In genomic region chr17:4897198-4897657, GRCh38 we compare ENCODE assay signal across 3 cellular contexts.
A peak's percentile ranks its signal among the peaks of the same experiment; 100 is the strongest.
TF ChIP-seq lines count a peak whose summit lies in the region.

No MANE protein-coding gene starts in this region.

TF ChIP-seq in A549, 52 proteins besides CTCF, POLR2A, EP300 and RAD21:
- no peak for TF ChIP-seq NR3C1 (IDR thresholded peaks at IDR 0.05)
- TF ChIP-seq USF2 (IDR thresholded peaks at IDR 0.05): peak; percentile 70

TF ChIP-seq in HEK293, 187 proteins besides CTCF, POLR2A, EP300 and RAD21:
- TF ChIP-seq, protein P1, sequence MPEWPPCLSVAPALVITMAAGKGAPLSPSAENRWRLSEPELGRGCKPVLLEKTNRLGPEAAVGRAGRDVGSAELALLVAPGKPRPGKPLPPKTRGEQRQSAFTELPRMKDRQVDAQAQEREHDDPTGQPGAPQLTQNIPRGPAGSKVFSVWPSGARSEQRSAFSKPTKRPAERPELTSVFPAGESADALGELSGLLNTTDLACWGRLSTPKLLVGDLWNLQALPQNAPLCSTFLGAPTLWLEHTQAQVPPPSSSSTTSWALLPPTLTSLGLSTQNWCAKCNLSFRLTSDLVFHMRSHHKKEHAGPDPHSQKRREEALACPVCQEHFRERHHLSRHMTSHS (tag by site-specific recombination; IDR thresholded peaks at IDR 0.05): no peak
- TF ChIP-seq ZNF341 (tag by site-specific recombination; IDR thresholded peaks at IDR 0.05; ENCODE audit: low read depth): peak; percentile 35; the same call in 1 of the 2 replicates
TF ChIP-seq in HEK293: peak in this region for 1.

TF ChIP-seq in K562, 482 proteins besides CTCF, POLR2A, EP300 and RAD21 (continues in another document):
- no peak for TF ChIP-seq HLTF (IDR thresholded peaks at IDR 0.05)
- TF ChIP-seq USF1 (CRISPR knock-in tag; IDR thresholded peaks at IDR 0.05): peak; percentile 57; the same call in 1 of the 2 replicates
- TF ChIP-seq ZNF592 (IDR thresholded peaks at IDR 0.05): no peak
- TF ChIP-seq ATF7 (IDR thresholded peaks at IDR 0.05): no peak
- no peak for TF ChIP-seq TCFL5 (CRISPR knock-in tag; conservative IDR thresholded peaks at IDR 0.05)
- TF ChIP-seq MEF2A (IDR thresholded peaks at IDR 0.05; ENCODE audit: control insufficient read depth, low read depth, low read length): no peak
- TF ChIP-seq DPF2 (IDR thresholded peaks at IDR 0.05): no peak
- no peak for TF ChIP-seq KDM5B (IDR thresholded peaks at IDR 0.05; ENCODE audit: insufficient replicate concordance, low read depth, low read length)
- TF ChIP-seq, protein P2, sequence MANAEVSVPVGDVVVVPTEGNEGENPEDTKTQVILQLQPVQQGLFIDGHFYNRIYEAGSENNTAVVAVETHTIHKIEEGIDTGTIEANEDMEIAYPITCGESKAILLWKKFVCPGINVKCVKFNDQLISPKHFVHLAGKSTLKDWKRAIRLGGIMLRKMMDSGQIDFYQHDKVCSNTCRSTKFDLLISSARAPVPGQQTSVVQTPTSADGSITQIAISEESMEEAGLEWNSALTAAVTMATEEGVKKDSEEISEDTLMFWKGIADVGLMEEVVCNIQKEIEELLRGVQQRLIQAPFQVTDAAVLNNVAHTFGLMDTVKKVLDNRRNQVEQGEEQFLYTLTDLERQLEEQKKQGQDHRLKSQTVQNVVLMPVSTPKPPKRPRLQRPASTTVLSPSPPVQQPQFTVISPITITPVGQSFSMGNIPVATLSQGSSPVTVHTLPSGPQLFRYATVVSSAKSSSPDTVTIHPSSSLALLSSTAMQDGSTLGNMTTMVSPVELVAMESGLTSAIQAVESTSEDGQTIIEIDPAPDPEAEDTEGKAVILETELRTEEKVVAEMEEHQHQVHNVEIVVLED (CRISPR knock-in tag; IDR thresholded peaks at IDR 0.05): no peak
- no peak for TF ChIP-seq PHB2 (IDR thresholded peaks at IDR 0.05; ENCODE audit: low read depth)
- TF ChIP-seq DIDO1 (tag; IDR thresholded peaks at IDR 0.05; ENCODE audit: low read depth): no peak
- TF ChIP-seq, protein P3, sequence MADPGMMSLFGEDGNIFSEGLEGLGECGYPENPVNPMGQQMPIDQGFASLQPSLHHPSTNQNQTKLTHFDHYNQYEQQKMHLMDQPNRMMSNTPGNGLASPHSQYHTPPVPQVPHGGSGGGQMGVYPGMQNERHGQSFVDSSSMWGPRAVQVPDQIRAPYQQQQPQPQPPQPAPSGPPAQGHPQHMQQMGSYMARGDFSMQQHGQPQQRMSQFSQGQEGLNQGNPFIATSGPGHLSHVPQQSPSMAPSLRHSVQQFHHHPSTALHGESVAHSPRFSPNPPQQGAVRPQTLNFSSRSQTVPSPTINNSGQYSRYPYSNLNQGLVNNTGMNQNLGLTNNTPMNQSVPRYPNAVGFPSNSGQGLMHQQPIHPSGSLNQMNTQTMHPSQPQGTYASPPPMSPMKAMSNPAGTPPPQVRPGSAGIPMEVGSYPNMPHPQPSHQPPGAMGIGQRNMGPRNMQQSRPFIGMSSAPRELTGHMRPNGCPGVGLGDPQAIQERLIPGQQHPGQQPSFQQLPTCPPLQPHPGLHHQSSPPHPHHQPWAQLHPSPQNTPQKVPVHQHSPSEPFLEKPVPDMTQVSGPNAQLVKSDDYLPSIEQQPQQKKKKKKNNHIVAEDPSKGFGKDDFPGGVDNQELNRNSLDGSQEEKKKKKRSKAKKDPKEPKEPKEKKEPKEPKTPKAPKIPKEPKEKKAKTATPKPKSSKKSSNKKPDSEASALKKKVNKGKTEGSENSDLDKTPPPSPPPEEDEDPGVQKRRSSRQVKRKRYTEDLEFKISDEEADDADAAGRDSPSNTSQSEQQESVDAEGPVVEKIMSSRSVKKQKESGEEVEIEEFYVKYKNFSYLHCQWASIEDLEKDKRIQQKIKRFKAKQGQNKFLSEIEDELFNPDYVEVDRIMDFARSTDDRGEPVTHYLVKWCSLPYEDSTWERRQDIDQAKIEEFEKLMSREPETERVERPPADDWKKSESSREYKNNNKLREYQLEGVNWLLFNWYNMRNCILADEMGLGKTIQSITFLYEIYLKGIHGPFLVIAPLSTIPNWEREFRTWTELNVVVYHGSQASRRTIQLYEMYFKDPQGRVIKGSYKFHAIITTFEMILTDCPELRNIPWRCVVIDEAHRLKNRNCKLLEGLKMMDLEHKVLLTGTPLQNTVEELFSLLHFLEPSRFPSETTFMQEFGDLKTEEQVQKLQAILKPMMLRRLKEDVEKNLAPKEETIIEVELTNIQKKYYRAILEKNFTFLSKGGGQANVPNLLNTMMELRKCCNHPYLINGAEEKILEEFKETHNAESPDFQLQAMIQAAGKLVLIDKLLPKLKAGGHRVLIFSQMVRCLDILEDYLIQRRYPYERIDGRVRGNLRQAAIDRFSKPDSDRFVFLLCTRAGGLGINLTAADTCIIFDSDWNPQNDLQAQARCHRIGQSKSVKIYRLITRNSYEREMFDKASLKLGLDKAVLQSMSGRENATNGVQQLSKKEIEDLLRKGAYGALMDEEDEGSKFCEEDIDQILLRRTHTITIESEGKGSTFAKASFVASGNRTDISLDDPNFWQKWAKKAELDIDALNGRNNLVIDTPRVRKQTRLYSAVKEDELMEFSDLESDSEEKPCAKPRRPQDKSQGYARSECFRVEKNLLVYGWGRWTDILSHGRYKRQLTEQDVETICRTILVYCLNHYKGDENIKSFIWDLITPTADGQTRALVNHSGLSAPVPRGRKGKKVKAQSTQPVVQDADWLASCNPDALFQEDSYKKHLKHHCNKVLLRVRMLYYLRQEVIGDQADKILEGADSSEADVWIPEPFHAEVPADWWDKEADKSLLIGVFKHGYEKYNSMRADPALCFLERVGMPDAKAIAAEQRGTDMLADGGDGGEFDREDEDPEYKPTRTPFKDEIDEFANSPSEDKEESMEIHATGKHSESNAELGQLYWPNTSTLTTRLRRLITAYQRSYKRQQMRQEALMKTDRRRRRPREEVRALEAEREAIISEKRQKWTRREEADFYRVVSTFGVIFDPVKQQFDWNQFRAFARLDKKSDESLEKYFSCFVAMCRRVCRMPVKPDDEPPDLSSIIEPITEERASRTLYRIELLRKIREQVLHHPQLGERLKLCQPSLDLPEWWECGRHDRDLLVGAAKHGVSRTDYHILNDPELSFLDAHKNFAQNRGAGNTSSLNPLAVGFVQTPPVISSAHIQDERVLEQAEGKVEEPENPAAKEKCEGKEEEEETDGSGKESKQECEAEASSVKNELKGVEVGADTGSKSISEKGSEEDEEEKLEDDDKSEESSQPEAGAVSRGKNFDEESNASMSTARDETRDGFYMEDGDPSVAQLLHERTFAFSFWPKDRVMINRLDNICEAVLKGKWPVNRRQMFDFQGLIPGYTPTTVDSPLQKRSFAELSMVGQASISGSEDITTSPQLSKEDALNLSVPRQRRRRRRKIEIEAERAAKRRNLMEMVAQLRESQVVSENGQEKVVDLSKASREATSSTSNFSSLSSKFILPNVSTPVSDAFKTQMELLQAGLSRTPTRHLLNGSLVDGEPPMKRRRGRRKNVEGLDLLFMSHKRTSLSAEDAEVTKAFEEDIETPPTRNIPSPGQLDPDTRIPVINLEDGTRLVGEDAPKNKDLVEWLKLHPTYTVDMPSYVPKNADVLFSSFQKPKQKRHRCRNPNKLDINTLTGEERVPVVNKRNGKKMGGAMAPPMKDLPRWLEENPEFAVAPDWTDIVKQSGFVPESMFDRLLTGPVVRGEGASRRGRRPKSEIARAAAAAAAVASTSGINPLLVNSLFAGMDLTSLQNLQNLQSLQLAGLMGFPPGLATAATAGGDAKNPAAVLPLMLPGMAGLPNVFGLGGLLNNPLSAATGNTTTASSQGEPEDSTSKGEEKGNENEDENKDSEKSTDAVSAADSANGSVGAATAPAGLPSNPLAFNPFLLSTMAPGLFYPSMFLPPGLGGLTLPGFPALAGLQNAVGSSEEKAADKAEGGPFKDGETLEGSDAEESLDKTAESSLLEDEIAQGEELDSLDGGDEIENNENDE (IDR thresholded peaks at IDR 0.05; ENCODE audit: low read depth, low read length): no peak
- TF ChIP-seq CBFA2T2 (conservative IDR thresholded peaks at IDR 0.05): peak; percentile 50
- TF ChIP-seq NR2C1 (IDR thresholded peaks at IDR 0.05): peak; percentile 82
- TF ChIP-seq NR2C1 (tag; IDR thresholded peaks at IDR 0.05): peak; percentile 78
- 0 out of 2 replicates have a peak, but pooled peaks have one; percentile 43 for TF ChIP-seq TOE1 (IDR thresholded peaks at IDR 0.05; ENCODE audit: borderline replicate concordance)
- no peak for TF ChIP-seq TOE1 (CRISPR knock-in tag; IDR thresholded peaks at IDR 0.05; ENCODE audit: borderline replicate concordance, low read depth)
- no peak for TF ChIP-seq CLOCK (CRISPR knock-in tag; IDR thresholded peaks at IDR 0.05; ENCODE audit: borderline replicate concordance)
- no peak for TF ChIP-seq ZBTB12 (CRISPR knock-in tag; IDR thresholded peaks at IDR 0.05)
- no peak for TF ChIP-seq LARP7 (IDR thresholded peaks at IDR 0.05)
- TF ChIP-seq MCM2 (IDR thresholded peaks at IDR 0.05; ENCODE audit: low read depth): no peak
- TF ChIP-seq, protein P4, sequence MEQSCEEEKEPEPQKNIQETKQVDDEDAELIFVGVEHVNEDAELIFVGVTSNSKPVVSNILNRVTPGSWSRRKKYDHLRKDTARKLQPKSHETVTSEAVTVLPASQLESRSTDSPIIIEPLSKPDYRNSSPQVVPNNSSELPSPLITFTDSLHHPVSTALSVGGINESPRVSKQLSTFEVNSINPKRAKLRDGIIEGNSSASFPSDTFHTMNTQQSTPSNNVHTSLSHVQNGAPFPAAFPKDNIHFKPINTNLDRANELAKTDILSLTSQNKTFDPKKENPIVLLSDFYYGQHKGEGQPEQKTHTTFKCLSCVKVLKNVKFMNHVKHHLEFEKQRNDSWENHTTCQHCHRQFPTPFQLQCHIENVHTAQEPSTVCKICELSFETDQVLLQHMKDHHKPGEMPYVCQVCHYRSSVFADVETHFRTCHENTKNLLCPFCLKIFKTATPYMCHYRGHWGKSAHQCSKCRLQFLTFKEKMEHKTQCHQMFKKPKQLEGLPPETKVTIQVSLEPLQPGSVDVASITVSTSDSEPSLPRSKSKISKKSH (CRISPR knock-in tag; IDR thresholded peaks at IDR 0.05): no peak
- no peak for TF ChIP-seq NFXL1 (CRISPR knock-in tag; IDR thresholded peaks at IDR 0.05)
- TF ChIP-seq MAFF (IDR thresholded peaks at IDR 0.05; ENCODE audit: low read length): no peak
- TF ChIP-seq KLF10 (CRISPR knock-in tag; IDR thresholded peaks at IDR 0.05): no peak
- no peak for TF ChIP-seq NEUROD1 (IDR thresholded peaks at IDR 0.05; ENCODE audit: borderline replicate concordance, low read depth, low read length, partially characterized antibody)
- TF ChIP-seq HMGN3 (IDR thresholded peaks at IDR 0.05; ENCODE audit: borderline replicate concordance, extremely low read depth, insufficient read length, low read depth, low read length): no peak
- TF ChIP-seq MIER1 (IDR thresholded peaks at IDR 0.05; ENCODE audit: low read depth): no peak
